Comparison of ENCODE assay signal across 1 cellular context in genomic region chr19:54207908-54208783, GRCh38.
TF ChIP-seq lines count a peak whose summit lies in the region.

No MANE protein-coding gene starts in this region.

TF ChIP-seq in K562, 482 proteins besides CTCF, POLR2A, EP300 and RAD21 (continued from another document and continues in another):
- TF ChIP-seq ZMIZ1 (IDR thresholded peaks at IDR 0.05; ENCODE audit: low read depth in 2 of 2, low read length in 2 of 2) (peak in 1 of 2 experiments; percentile 84; a peak in 2 of 4 replicates), NR4A1 (CRISPR knock-in tag; IDR thresholded peaks at IDR 0.05) (0 out of 2 replicates have a peak, but pooled peaks have one; percentile 59), NR4A1 (tag; IDR thresholded peaks at IDR 0.05) (peak; percentile 83), ZNF445 (CRISPR knock-in tag; IDR thresholded peaks at IDR 0.05; ENCODE audit: low read depth) (no peak), NCOA1 (IDR thresholded peaks at IDR 0.05; ENCODE audit: low read depth) (peak; percentile 84), POLR2H (tag; IDR thresholded peaks at IDR 0.05; ENCODE audit: low read depth) (peak; percentile 32; the same call in 1 of the 2 replicates), CLOCK (CRISPR knock-in tag; IDR thresholded peaks at IDR 0.05; ENCODE audit: borderline replicate concordance) (no peak), MAZ (CRISPR knock-in tag; conservative IDR thresholded peaks at IDR 0.05 in 1 of 2, IDR thresholded peaks at IDR 0.05 in 1 of 2) (peak; percentile 50 to 65; a peak in 1 of 4 replicates), CBX8 (IDR thresholded peaks at IDR 0.05; ENCODE audit: borderline replicate concordance, extremely low read depth, low read depth, low read length, poor library complexity, severe bottlenecking) (no peak), DNMT1 (IDR thresholded peaks at IDR 0.05) (peak; percentile 35; the same call in 1 of the 2 replicates), NFIX (CRISPR knock-in tag; IDR thresholded peaks at IDR 0.05; ENCODE audit: low read depth) (no peak; the same call in 1 of the 2 replicates), TEAD2 (tag; IDR thresholded peaks at IDR 0.05) (peak; percentile 57), FOXK1 (CRISPR knock-in tag; IDR thresholded peaks at IDR 0.05; ENCODE audit: borderline replicate concordance) (peak; percentile 93), SREBF1 (IDR thresholded peaks at IDR 0.05; ENCODE audit: borderline replicate concordance, low read depth, low read length) (no peak; the same call in 1 of the 2 replicates), ZBTB17 (CRISPR knock-in tag; IDR thresholded peaks at IDR 0.05) (peak; percentile 9; the same call in 1 of the 2 replicates), SMARCA4 (IDR thresholded peaks at IDR 0.05) (peak; percentile 93), FUS (optimal IDR thresholded peaks at IDR 0.05; ENCODE audit: low read depth, low read length) (no peak), NR1H2 (CRISPR knock-in tag; IDR thresholded peaks at IDR 0.05) (no peak), HDGF (IDR thresholded peaks at IDR 0.05) (no peak; the same call in none of the 2 replicates), CSDE1 (IDR thresholded peaks at IDR 0.05) (no peak), YBX1 (IDR thresholded peaks at IDR 0.05) (no peak), ZNF124 (CRISPR knock-in tag; IDR thresholded peaks at IDR 0.05) (no peak), ZC3H11A (IDR thresholded peaks at IDR 0.05; ENCODE audit: low read depth, low read length) (no peak), ZFX (CRISPR knock-in tag; IDR thresholded peaks at IDR 0.05) (peak; percentile 84), PPARD (CRISPR knock-in tag; IDR thresholded peaks at IDR 0.05) (no peak), SRSF1 (IDR thresholded peaks at IDR 0.05; ENCODE audit: low read depth, low read length) (no peak), GTF2A2 (tag; IDR thresholded peaks at IDR 0.05) (no peak), ZNF354B (CRISPR knock-in tag; IDR thresholded peaks at IDR 0.05) (no peak), ZNF277 (CRISPR knock-in tag; IDR thresholded peaks at IDR 0.05; ENCODE audit: borderline replicate concordance) (no peak), SMAD1 (IDR thresholded peaks at IDR 0.05; ENCODE audit: low read depth, low read length, partially characterized antibody) (peak; percentile 84), ZSCAN29 (IDR thresholded peaks at IDR 0.05) (no peak; the same call in 1 of the 2 replicates), BRD9 (IDR thresholded peaks at IDR 0.05; ENCODE audit: low read depth, partially characterized antibody) (peak; percentile 33), RBM25 (IDR thresholded peaks at IDR 0.05; ENCODE audit: low read depth, low read length, severe bottlenecking) (no peak), MYC (IDR thresholded peaks at IDR 0.05; ENCODE audit: low read depth, low read length) (peak; percentile 97), MYC (CRISPR knock-in tag; IDR thresholded peaks at IDR 0.05; ENCODE audit: borderline replicate concordance, low read depth) (peak; percentile 36; the same call in 1 of the 2 replicates), ZNF436 (CRISPR knock-in tag; IDR thresholded peaks at IDR 0.05) (no peak), XRCC4 (IDR thresholded peaks at IDR 0.05; ENCODE audit: extremely low read depth, insufficient read depth, insufficient read length) (no peak), HNRNPLL (IDR thresholded peaks at IDR 0.05; ENCODE audit: low read depth, low read length, poor library complexity, severe bottlenecking) (peak; percentile 56), CEBPZ (IDR thresholded peaks at IDR 0.05; ENCODE audit: borderline replicate concordance, low read depth, low read length) (no peak)
- TF ChIP-seq, protein P1, sequence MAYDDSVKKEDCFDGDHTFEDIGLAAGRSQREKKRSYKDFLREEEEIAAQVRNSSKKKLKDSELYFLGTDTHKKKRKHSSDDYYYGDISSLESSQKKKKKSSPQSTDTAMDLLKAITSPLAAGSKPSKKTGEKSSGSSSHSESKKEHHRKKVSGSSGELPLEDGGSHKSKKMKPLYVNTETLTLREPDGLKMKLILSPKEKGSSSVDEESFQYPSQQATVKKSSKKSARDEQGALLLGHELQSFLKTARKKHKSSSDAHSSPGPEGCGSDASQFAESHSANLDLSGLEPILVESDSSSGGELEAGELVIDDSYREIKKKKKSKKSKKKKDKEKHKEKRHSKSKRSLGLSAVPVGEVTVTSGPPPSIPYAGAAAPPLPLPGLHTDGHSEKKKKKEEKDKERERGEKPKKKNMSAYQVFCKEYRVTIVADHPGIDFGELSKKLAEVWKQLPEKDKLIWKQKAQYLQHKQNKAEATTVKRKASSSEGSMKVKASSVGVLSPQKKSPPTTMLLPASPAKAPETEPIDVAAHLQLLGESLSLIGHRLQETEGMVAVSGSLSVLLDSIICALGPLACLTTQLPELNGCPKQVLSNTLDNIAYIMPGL (CRISPR knock-in tag; IDR thresholded peaks at IDR 0.05), result no peak; the same call in 1 of the 2 replicates
- TF ChIP-seq, protein P2, sequence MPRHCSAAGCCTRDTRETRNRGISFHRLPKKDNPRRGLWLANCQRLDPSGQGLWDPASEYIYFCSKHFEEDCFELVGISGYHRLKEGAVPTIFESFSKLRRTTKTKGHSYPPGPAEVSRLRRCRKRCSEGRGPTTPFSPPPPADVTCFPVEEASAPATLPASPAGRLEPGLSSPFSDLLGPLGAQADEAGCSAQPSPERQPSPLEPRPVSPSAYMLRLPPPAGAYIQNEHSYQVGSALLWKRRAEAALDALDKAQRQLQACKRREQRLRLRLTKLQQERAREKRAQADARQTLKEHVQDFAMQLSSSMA (CRISPR knock-in tag; IDR thresholded peaks at IDR 0.05), result no peak
- TF ChIP-seq, protein P3, sequence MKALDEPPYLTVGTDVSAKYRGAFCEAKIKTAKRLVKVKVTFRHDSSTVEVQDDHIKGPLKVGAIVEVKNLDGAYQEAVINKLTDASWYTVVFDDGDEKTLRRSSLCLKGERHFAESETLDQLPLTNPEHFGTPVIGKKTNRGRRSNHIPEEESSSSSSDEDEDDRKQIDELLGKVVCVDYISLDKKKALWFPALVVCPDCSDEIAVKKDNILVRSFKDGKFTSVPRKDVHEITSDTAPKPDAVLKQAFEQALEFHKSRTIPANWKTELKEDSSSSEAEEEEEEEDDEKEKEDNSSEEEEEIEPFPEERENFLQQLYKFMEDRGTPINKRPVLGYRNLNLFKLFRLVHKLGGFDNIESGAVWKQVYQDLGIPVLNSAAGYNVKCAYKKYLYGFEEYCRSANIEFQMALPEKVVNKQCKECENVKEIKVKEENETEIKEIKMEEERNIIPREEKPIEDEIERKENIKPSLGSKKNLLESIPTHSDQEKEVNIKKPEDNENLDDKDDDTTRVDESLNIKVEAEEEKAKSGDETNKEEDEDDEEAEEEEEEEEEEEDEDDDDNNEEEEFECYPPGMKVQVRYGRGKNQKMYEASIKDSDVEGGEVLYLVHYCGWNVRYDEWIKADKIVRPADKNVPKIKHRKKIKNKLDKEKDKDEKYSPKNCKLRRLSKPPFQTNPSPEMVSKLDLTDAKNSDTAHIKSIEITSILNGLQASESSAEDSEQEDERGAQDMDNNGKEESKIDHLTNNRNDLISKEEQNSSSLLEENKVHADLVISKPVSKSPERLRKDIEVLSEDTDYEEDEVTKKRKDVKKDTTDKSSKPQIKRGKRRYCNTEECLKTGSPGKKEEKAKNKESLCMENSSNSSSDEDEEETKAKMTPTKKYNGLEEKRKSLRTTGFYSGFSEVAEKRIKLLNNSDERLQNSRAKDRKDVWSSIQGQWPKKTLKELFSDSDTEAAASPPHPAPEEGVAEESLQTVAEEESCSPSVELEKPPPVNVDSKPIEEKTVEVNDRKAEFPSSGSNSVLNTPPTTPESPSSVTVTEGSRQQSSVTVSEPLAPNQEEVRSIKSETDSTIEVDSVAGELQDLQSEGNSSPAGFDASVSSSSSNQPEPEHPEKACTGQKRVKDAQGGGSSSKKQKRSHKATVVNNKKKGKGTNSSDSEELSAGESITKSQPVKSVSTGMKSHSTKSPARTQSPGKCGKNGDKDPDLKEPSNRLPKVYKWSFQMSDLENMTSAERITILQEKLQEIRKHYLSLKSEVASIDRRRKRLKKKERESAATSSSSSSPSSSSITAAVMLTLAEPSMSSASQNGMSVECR (CRISPR knock-in tag; IDR thresholded peaks at IDR 0.05), result peak; percentile 74
